19 cellular contexts compared by ENCODE assay signal in genomic region chr14:101129750-101130149, GRCh38.
"Had no signal": no experiment of that assay in that cellular context is flagged by ENCODE, and none has a peak within 500 bp of the region (broad histone marks: within the 10 kb centered on the region; RNA-seq: fewer than 3 reads in every experiment).

No MANE protein-coding gene starts in this region.

- DNase-seq: effector memory CD8-positive, alpha-beta T cell; esophagus squamous epithelium; foreskin fibroblast; glutamatergic neuron; left ventricle myocardium inferior; naive B cell; nephron progenitor cell; sigmoid colon; stimulated activated CD4-positive, alpha-beta T cell treated with anti-CD3 and anti-CD28 coated beads, Interleukin-12 subunit alpha, Interleukin-12 subunit beta, amount 100 ng/mL, for 4 hours; stimulated activated naive CD4-positive, alpha-beta T cell treated with Interleukin-2 at 50 U/mL for 16 hours; thyroid gland; uterus had no signal

- H3K36me3 ChIP-seq: esophagus squamous epithelium, gastroesophageal sphincter, left ventricle myocardium inferior, lower lobe of right lung, neutrophil, sigmoid colon, suprapubic skin, thyroid gland, uterus had no signal

- H3K27me3 ChIP-seq: thyroid gland, uterus had no signal

- H3K27ac ChIP-seq: esophagus squamous epithelium, gastroesophageal sphincter, left ventricle myocardium inferior, lower lobe of right lung, neutrophil, sigmoid colon, skin epidermis, suprapubic skin, thyroid gland, uterus had no signal

- H3K4me1 ChIP-seq: esophagus squamous epithelium, gastroesophageal sphincter, left ventricle myocardium inferior, lower lobe of right lung, suprapubic skin, thyroid gland, uterus had no signal

- H3K4me3 ChIP-seq: esophagus squamous epithelium, gastroesophageal sphincter, left ventricle myocardium inferior, lower lobe of right lung, sigmoid colon, skin epidermis, suprapubic skin, thyroid gland, uterus had no signal

- FAIRE-seq: kidney had no signal

- H3K9me3 ChIP-seq: esophagus squamous epithelium, left ventricle myocardium inferior, lower lobe of right lung, neutrophil, sigmoid colon, suprapubic skin, thyroid gland, uterus had no signal

- ATAC-seq: effector memory CD8-positive, alpha-beta T cell; gastroesophageal sphincter; left cardiac atrium; lower lobe of right lung had no signal
